ENCODE assay signal across 18 cellular contexts in genomic region chr9:95910023-95910706, GRCh38. TPM values are rescaled to one million over a fixed set of nuclear protein-coding genes. Genes with fewer than 3 reads are reported as not detected.
A peak's percentile ranks its signal among the peaks of the same experiment; 100 is the strongest.
DNase-seq lines count a peak whose midpoint lies in the region; ATAC-seq and TF ChIP-seq lines count a peak whose summit lies in the region.
"Had no signal": no experiment of that assay in that cellular context is flagged by ENCODE, and none has a peak within 500 bp of the region (broad histone marks: within the 10 kb centered on the region; RNA-seq: fewer than 3 reads in every experiment).

No MANE protein-coding gene starts in this region.

- H3K4me3 ChIP-seq in choroid plexus epithelial cell (ENCODE audit: low read depth, low read length) = no peak overlapping the region
- H3K4me3 ChIP-seq: GM23338 had no signal

- H3K27ac ChIP-seq in 22Rv1 = peak overlapping the region; percentile 45

- TF ChIP-seq CTCF in 22Rv1 (IDR thresholded peaks at IDR 0.05) (no peak), choroid plexus epithelial cell (conservative IDR thresholded peaks at IDR 0.05; ENCODE audit: low read depth, low read length) (no peak)

- ATAC-seq in HG02571 (IDR thresholded peaks at IDR 0.05; ENCODE audit: unreplicated experiment) (no peak), HG03521 (IDR thresholded peaks at IDR 0.05; ENCODE audit: unreplicated experiment) (no peak)
- ATAC-seq: GM23338, Right ventricle myocardium inferior, SK-N-SH treated with all-trans-retinoic acid at 6 μM for 48 hours had no signal

- DNase-seq in LHCN-M2 (ENCODE audit: low read depth) (peak; percentile 6), choroid plexus epithelial cell (ENCODE audit: low read depth) (peak; percentile 23), iris pigment epithelial cell (ENCODE audit: low read depth) (peak; percentile 47), LoVo (ENCODE audit: low spot score) (no peak), SIG-M5 treated with dmso at 0.1 percent for 504 hours (lab: John Stamatoyannopoulos, UW; ENCODE audit: unreplicated experiment) (no peak)
- DNase-seq: Caco-2, DMS53, GDM1, Karpas-422, NCI-H1436, NCI-H2029 treated with DMSO at 0.1 percent for 48 hours, NCI-H526 treated with DMSO at 0.1 percent for 48 hours had no signal

RNA-seq across cellular contexts. Expression of gene ERCC6L2, which starts 34.7 kb away (rescaled TPM):
- 61.1 and 61.8 TPM in 2 replicates for total RNA-seq in LHCN-M2 (2014; rRNA removed)
- polyA plus RNA-seq in LHCN-M2 (2012) = 7.6 TPM

Comparison
In these comparisons a context has a peak if more than half of its experiments do, and no peak if none do; other contexts are left out.
1. DNase-seq: peak in LHCN-M2 (single experiment), choroid plexus epithelial cell (single experiment) and iris pigment epithelial cell (single experiment); none in LoVo (single experiment) and SIG-M5 treated with dmso at 0.1 percent for 504 hours (single experiment).